In genomic region chr6:149749082-149749593, GRCh38 we compare ENCODE assay signal across 8 cellular contexts. TPM values are rescaled to one million over a fixed set of nuclear protein-coding genes. Genes with fewer than 3 reads are reported as not detected.
DNase-seq lines count a peak whose midpoint lies in the region; ATAC-seq and TF ChIP-seq lines count a peak whose summit lies in the region.
"Not testable (repeated sequence)": the region's sequence is repeated elsewhere in the genome, so short reads cannot be mapped to it uniquely, and the experiment has no call there.

No MANE protein-coding gene starts in this region.

- POLR2A ChIA-PET in naive thymus-derived CD8-positive, alpha-beta T cell (lab: Charles Lee): interaction anchor here (0.7 to 7.3 kb wide), 5 partner anchors 31 to 1642 kb away, joined by 3 to 66 read pairs (median 4); partner anchors contain the start of genes GINM1 and LATS1

- H3K4me3 Mint-ChIP-seq in CD14-positive monocyte (peak overlapping the region; percentile 91 to 93), GM23338 (peak overlapping the region; percentile 89)
- peak overlapping the region; percentile 84 for H3K4me3 Mint-ChIP-seq in activated CD8-positive, alpha-beta memory T cell treated with anti-CD3 and anti-CD28 coated beads, Interleukin-2, amount 10 ng/mL, durations not matched to agents 7 days and 5 days
- H3K4me3 Mint-ChIP-seq in naive thymus-derived CD8-positive, alpha-beta T cell: peak overlapping the region; percentile 84 to 98 (median 86)

- H3K27me3 Mint-ChIP-seq in CD14-positive monocyte (ENCODE audit: low read depth in 3 of 3); activated CD8-positive, alpha-beta memory T cell treated with anti-CD3 and anti-CD28 coated beads, Interleukin-2, amount 10 ng/mL, durations not matched to agents 7 days and 5 days; naive thymus-derived CD8-positive, alpha-beta T cell: not testable (repeated sequence)
- H3K27me3 Mint-ChIP-seq in GM23338 (ENCODE audit: insufficient read depth, low read depth, poor library complexity): peaks cover 14% of the 10 kb centered on the region

- H2AFZ ChIP-seq in GM23338: 0 out of 2 replicates have a peak overlapping the region, but pooled peaks have one; percentile 25
- H2AFZ ChIP-seq in Karpas-422 (ENCODE audit: low read length): not testable (repeated sequence)

- H3K27me3 ChIP-seq in GM23338 (ENCODE audit: insufficient read depth); Karpas-422 (ENCODE audit: low read length); right cardiac atrium (ENCODE audit: control insufficient read depth, insufficient read depth); stomach: not testable (repeated sequence)

- CTCF ChIA-PET in activated CD8-positive, alpha-beta memory T cell treated with anti-CD3 and anti-CD28 coated beads, Interleukin-2, amount 10 ng/mL, durations not matched to agents 7 days and 5 days (lab: Charles Lee): interaction anchor here (0.8 to 2.8 kb wide), 4 partner anchors 24 to 114 kb away, joined by 3 to 6 read pairs (median 4); no protein-coding TSS in a partner anchor

- H3K27ac ChIP-seq in GM23338 (ENCODE audit: low read depth): peak overlapping the region; percentile 88
- not testable (repeated sequence) for H3K27ac ChIP-seq in Karpas-422 (ENCODE audit: low read length)
- H3K27ac ChIP-seq in coronary artery: peak overlapping the region; percentile 59 to 97
- peak overlapping the region; percentile 96 for H3K27ac ChIP-seq in right cardiac atrium (ENCODE audit: low read length)
- H3K27ac ChIP-seq in stomach: peak overlapping the region; percentile 91 to 96 (median 94)

- not testable (repeated sequence) for H3K36me3 ChIP-seq in GM23338 (ENCODE audit: insufficient read depth); Karpas-422 (ENCODE audit: insufficient read depth, low read length); stomach

- H4K20me1 ChIP-seq in GM23338 (replicated peaks; ENCODE audit: insufficient read depth) (peaks cover 15% of the 10 kb centered on the region), Karpas-422 (ENCODE audit: insufficient read depth, low read depth, low read length) (peaks cover 15% of the 10 kb centered on the region)

- H3K4me1 ChIP-seq in GM23338 (ENCODE audit: insufficient read depth) (peaks cover 20% of the 10 kb centered on the region; the same call in 1 of the 2 replicates), Karpas-422 (ENCODE audit: low read length) (peaks cover 35% of the 10 kb centered on the region), stomach (peaks cover 8 to 66% (median 46%) of the 10 kb centered on the region in 4 donors)
- H3K4me1 ChIP-seq in right cardiac atrium (ENCODE audit: control insufficient read depth, insufficient read depth, low read length): not testable (repeated sequence)

- 2% methylated on average over 25 of the region's 38 CpGs for WGBS in right cardiac atrium
- 0 to 1% (median 1%) methylated on average over 15 to 26 of the region's 38 CpGs for WGBS in stomach, 5 donors

- ATAC-seq in GM23338 (peak; percentile 2), right cardiac atrium (peak in 1 of 2 donors; percentile 24)
- ATAC-seq in activated CD8-positive, alpha-beta memory T cell treated with anti-CD3 and anti-CD28 coated beads, Interleukin-2, amount 10 ng/mL, durations not matched to agents 7 days and 5 days: peak; percentile 6
- ATAC-seq in naive thymus-derived CD8-positive, alpha-beta T cell: not testable (repeated sequence)

- H3F3A ChIP-seq in GM23338 (replicated peaks; ENCODE audit: low read depth): not testable (repeated sequence)

- intact Hi-C loops in CD14-positive monocyte (cut with micrococcal nuclease); right cardiac atrium (cut with DNase I); stomach (cut with DNase I; ENCODE audit: low total_unique reads): not testable (repeated sequence)

- H3K4me2 ChIP-seq in GM23338: peak overlapping the region; percentile 93
- peak overlapping the region; percentile 78 for H3K4me2 ChIP-seq in Karpas-422 (ENCODE audit: low read depth, low read length, poor library complexity, severe bottlenecking)

- not testable (repeated sequence) for H3K36me3 Mint-ChIP-seq in CD14-positive monocyte; GM23338 (ENCODE audit: low read depth); activated CD8-positive, alpha-beta memory T cell treated with anti-CD3 and anti-CD28 coated beads, Interleukin-2, amount 10 ng/mL, durations not matched to agents 7 days and 5 days; naive thymus-derived CD8-positive, alpha-beta T cell

- H3K9me3 Mint-ChIP-seq in CD14-positive monocyte; GM23338; activated CD8-positive, alpha-beta memory T cell treated with anti-CD3 and anti-CD28 coated beads, Interleukin-2, amount 10 ng/mL, durations not matched to agents 7 days and 5 days (ENCODE audit: low read depth); naive thymus-derived CD8-positive, alpha-beta T cell: not testable (repeated sequence)

- not testable (repeated sequence) for DNase-seq in CD14-positive monocyte (ENCODE audit: low spot score); GM23338 (ENCODE audit: low spot score); Karpas-422; activated CD8-positive, alpha-beta memory T cell treated with anti-CD3 and anti-CD28 coated beads, Interleukin-2, amount 10 ng/mL, durations not matched to agents 7 days and 5 days; coronary artery (ENCODE audit: low spot score); right cardiac atrium; naive thymus-derived CD8-positive, alpha-beta T cell; stomach

- H3K4me3 ChIP-seq in GM23338 (peak overlapping the region; percentile 87), Karpas-422 (ENCODE audit: low read length) (peak overlapping the region; percentile 98), coronary artery (peak overlapping the region; percentile 99), right cardiac atrium (ENCODE audit: low read length) (peak overlapping the region; percentile 91), stomach (peak overlapping the region; percentile 85 to 95 (median 94))

- peak overlapping the region; percentile 87 to 96 (median 94) for H3K27ac Mint-ChIP-seq in CD14-positive monocyte
- 0 out of 2 replicates have a peak overlapping the region, but pooled peaks have one; percentile 72 for H3K27ac Mint-ChIP-seq in GM23338
- H3K27ac Mint-ChIP-seq in activated CD8-positive, alpha-beta memory T cell treated with anti-CD3 and anti-CD28 coated beads, Interleukin-2, amount 10 ng/mL, durations not matched to agents 7 days and 5 days: peak overlapping the region; percentile 90
- H3K27ac Mint-ChIP-seq in naive thymus-derived CD8-positive, alpha-beta T cell: peak overlapping the region in 9 of 10 donors; percentile 32 to 93 (median 75)

- H3K4me1 Mint-ChIP-seq in CD14-positive monocyte (peaks cover 49% of the 10 kb centered on the region), GM23338 (peaks cover 16% of the 10 kb centered on the region)
- peaks cover 52% of the 10 kb centered on the region for H3K4me1 Mint-ChIP-seq in activated CD8-positive, alpha-beta memory T cell treated with anti-CD3 and anti-CD28 coated beads, Interleukin-2, amount 10 ng/mL, durations not matched to agents 7 days and 5 days
- peaks cover 10 to 53% (median 41%) of the 10 kb centered on the region in 4 donors for H3K4me1 Mint-ChIP-seq in naive thymus-derived CD8-positive, alpha-beta T cell

- not testable (repeated sequence) for TF ChIP-seq EP300 in stomach (IDR thresholded peaks at IDR 0.05)

- H3K9ac ChIP-seq in Karpas-422 (ENCODE audit: low read length): peak overlapping the region; percentile 99

- H3K79me2 ChIP-seq in GM23338 (replicated peaks; ENCODE audit: insufficient read depth) (peaks cover 59% of the 10 kb centered on the region), Karpas-422 (ENCODE audit: low read length) (peaks cover 67% of the 10 kb centered on the region)

- not testable (repeated sequence) for TF ChIP-seq POLR2A in stomach (IDR thresholded peaks at IDR 0.05)

- not testable (repeated sequence) for H3K9me3 ChIP-seq in Karpas-422 (ENCODE audit: low read length); right cardiac atrium (ENCODE audit: control insufficient read depth, low read length); stomach

- H3K9me2 ChIP-seq in GM23338 (ENCODE audit: insufficient read depth); Karpas-422 (replicated peaks; ENCODE audit: insufficient read depth, low read length): not testable (repeated sequence)

- TF ChIP-seq CTCF in CD14-positive monocyte (IDR thresholded peaks at IDR 0.05); GM23338 (conservative IDR thresholded peaks at IDR 0.05; ENCODE audit: low read depth in 2 of 2); coronary artery (IDR thresholded peaks at IDR 0.05); stomach (IDR thresholded peaks at IDR 0.05): not testable (repeated sequence)

RNA-seq across cellular contexts. Expression of gene PCMT1, which starts 0.4 kb away (rescaled TPM):
- polyA plus RNA-seq in CD14-positive monocyte: 100 to 1,000 TPM; 262 to 315 TPM
- total RNA-seq in GM23338 (2014; rRNA removed; shearing (Covaris generic)): 161 and 168 TPM in 2 replicates
- polyA plus RNA-seq in GM23338 (2016; fragmentation: Nextera tagmentation; extraction: Ambion mirVana): 79.5 and 87.6 TPM in 2 replicates
- total RNA-seq in Karpas-422 (2014; rRNA removed; shearing (Covaris generic); ENCODE audit: low replicate concordance): 79.1 and 116 TPM in 2 replicates
- total RNA-seq in activated CD8-positive, alpha-beta memory T cell treated with anti-CD3 and anti-CD28 coated beads, Interleukin-2, amount 10 ng/mL, durations not matched to agents 7 days and 5 days: 100 to 1,000 TPM in 1 of 2 experiments, 10 to 100 TPM in 1; 96.0 to 102 TPM
- 100 to 1,000 TPM; 107 to 114 (median 111) TPM for total RNA-seq in right cardiac atrium
- polyA plus RNA-seq in right cardiac atrium: 96.4 TPM
- 10 to 100 TPM; 53.4 to 54.8 TPM for total RNA-seq in naive thymus-derived CD8-positive, alpha-beta T cell
- polyA plus RNA-seq in naive thymus-derived CD8-positive, alpha-beta T cell: 100 to 1,000 TPM; 141 to 148 (median 145) TPM
- total RNA-seq in stomach: 100 to 1,000 TPM in 1 of 5 donors, 10 to 100 TPM in 3, 1 to 10 TPM in 1; 2.6 to 109 (median 78.6) TPM
- 10 to 100 TPM; 35.6 to 44.5 (median 42.0) TPM for polyA plus RNA-seq in stomach

RNA-seq across cellular contexts. Expression of gene NUP43, which starts 2.8 kb away (rescaled TPM):
- polyA plus RNA-seq in CD14-positive monocyte: 1 to 10 TPM; 4.5 to 7.2 TPM
- total RNA-seq in GM23338 (2014; rRNA removed; shearing (Covaris generic)): 71.8 and 87.2 TPM in 2 replicates
- 20.8 and 23.4 TPM in 2 replicates for polyA plus RNA-seq in GM23338 (2016; fragmentation: Nextera tagmentation; extraction: Ambion mirVana)
- total RNA-seq in Karpas-422 (2014; rRNA removed; shearing (Covaris generic); ENCODE audit: low replicate concordance): 35.7 and 37.8 TPM in 2 replicates
- 10 to 100 TPM; 67.7 to 75.3 TPM for total RNA-seq in activated CD8-positive, alpha-beta memory T cell treated with anti-CD3 and anti-CD28 coated beads, Interleukin-2, amount 10 ng/mL, durations not matched to agents 7 days and 5 days
- total RNA-seq in right cardiac atrium: 10 to 100 TPM; 22.5 to 24.9 (median 23.6) TPM
- polyA plus RNA-seq in right cardiac atrium: 11.8 TPM
- total RNA-seq in naive thymus-derived CD8-positive, alpha-beta T cell: 10 to 100 TPM; 62.0 to 66.1 TPM
- 1 to 10 TPM; 2.4 to 6.3 (median 5.9) TPM for polyA plus RNA-seq in naive thymus-derived CD8-positive, alpha-beta T cell
- total RNA-seq in stomach: 10 to 100 TPM in 4 of 5 donors, 1 to 10 TPM in 1; 1.2 to 51.9 (median 39.0) TPM
- polyA plus RNA-seq in stomach: 1 to 10 TPM; 5.2 to 9.0 (median 6.3) TPM

RNA-seq across cellular contexts. Expression of gene LATS1, which starts 31.2 kb away (rescaled TPM):
- 10 to 100 TPM in 1 of 2 donors, 1 to 10 TPM in 1; 5.2 to 10.3 TPM for polyA plus RNA-seq in CD14-positive monocyte
- 17.2 and 18.8 TPM in 2 replicates for total RNA-seq in GM23338 (2014; rRNA removed; shearing (Covaris generic))
- polyA plus RNA-seq in GM23338 (2016; fragmentation: Nextera tagmentation; extraction: Ambion mirVana): 6.7 and 7.5 TPM in 2 replicates
- 13.5 and 29.7 TPM in 2 replicates for total RNA-seq in Karpas-422 (2014; rRNA removed; shearing (Covaris generic); ENCODE audit: low replicate concordance)
- 10 to 100 TPM; 28.5 to 33.1 TPM for total RNA-seq in activated CD8-positive, alpha-beta memory T cell treated with anti-CD3 and anti-CD28 coated beads, Interleukin-2, amount 10 ng/mL, durations not matched to agents 7 days and 5 days
- total RNA-seq in right cardiac atrium: 10 to 100 TPM; 13.5 to 19.0 (median 14.5) TPM
- polyA plus RNA-seq in right cardiac atrium: 4.8 TPM
- 10 to 100 TPM; 45.1 to 55.7 TPM for total RNA-seq in naive thymus-derived CD8-positive, alpha-beta T cell
- 10 to 100 TPM in 2 of 3 donors, 1 to 10 TPM in 1; 6.8 to 14.2 (median 14.1) TPM for polyA plus RNA-seq in naive thymus-derived CD8-positive, alpha-beta T cell
- 100 to 1,000 TPM in 1 of 5 donors, 10 to 100 TPM in 4; 10.7 to 109 (median 28.4) TPM for total RNA-seq in stomach
- polyA plus RNA-seq in stomach: 1 to 10 TPM; 3.8 to 5.0 (median 4.1) TPM
